1 cellular context compared by ENCODE assay signal in genomic region chr10:16583382-16583781, GRCh38.
TF ChIP-seq lines count a peak whose summit lies in the region.

No MANE protein-coding gene starts in this region.

TF ChIP-seq in GM23338, 12 proteins besides CTCF, POLR2A, EP300 and RAD21 (continued from another document):
- TF ChIP-seq ZNF462 (CRISPR knock-in tag; IDR thresholded peaks at IDR 0.05) (no peak), POLR2AphosphoS5 (IDR thresholded peaks at IDR 0.05; ENCODE audit: low read depth) (no peak), ETS1 (IDR thresholded peaks at IDR 0.05) (no peak), REST (IDR thresholded peaks at IDR 0.05; ENCODE audit: unreplicated experiment) (no peak)
